Comparison of ENCODE assay signal across 20 cellular contexts in the genomic region with DNA sequence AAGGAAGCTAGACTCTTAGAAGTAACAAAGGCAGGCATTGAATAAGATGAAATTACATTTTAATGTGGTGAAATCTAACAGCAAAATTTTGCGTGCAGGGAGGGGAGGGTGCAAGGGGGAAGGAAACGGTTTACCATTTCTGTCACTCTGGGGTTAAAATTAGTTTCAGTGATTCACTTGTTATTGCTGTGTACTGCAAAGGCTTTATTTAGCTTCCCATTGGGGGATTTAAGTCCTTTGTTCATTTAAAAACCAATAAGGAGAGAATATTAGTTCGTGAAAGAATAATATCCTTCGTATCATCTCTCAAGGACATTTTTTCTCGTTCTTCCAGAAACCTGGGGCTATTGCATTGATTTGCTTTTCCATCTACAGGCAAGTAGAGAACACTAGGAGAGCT.
"Had no signal": no experiment of that assay in that cellular context is flagged by ENCODE, and none has a peak within 500 bp of the region (broad histone marks: within the 10 kb centered on the region; RNA-seq: fewer than 3 reads in every experiment).

No MANE protein-coding gene starts in this region.

- H3K27ac Mint-ChIP-seq: activated CD4-positive, alpha-beta T cell treated with anti-CD3 and anti-CD28 coated beads for 36 hours; activated CD8-positive, alpha-beta T cell treated with anti-CD3 and anti-CD28 coated beads for 36 hours; activated naive CD4-positive, alpha-beta T cell treated with anti-CD3 and anti-CD28 coated beads, Interleukin-2, amount 50 U/mL, for 24 hours; memory B cell; natural killer cell treated with Interleukin-12 subunit alpha and Interleukin-12 subunit beta and Interleukin-15 and Interleukin-18, amount 100 ng/mL, for 72 hours; stimulated activated effector memory CD8-positive, alpha-beta T cell treated with anti-CD3 and anti-CD28 coated beads, Interleukin-12 subunit alpha, Interleukin-12 subunit beta, amount 100 ng/mL, for 72 hours had no signal

- H3K4me1 Mint-ChIP-seq: activated CD4-positive, alpha-beta T cell treated with anti-CD3 and anti-CD28 coated beads for 36 hours; activated naive CD4-positive, alpha-beta T cell treated with anti-CD3 and anti-CD28 coated beads, Interleukin-2, amount 50 U/mL, for 24 hours; central memory CD8-positive, alpha-beta T cell; memory B cell; stimulated activated effector memory CD8-positive, alpha-beta T cell treated with anti-CD3 and anti-CD28 coated beads, Interleukin-12 subunit alpha, Interleukin-12 subunit beta, amount 100 ng/mL, for 72 hours had no signal

- ATAC-seq: activated CD4-positive, alpha-beta T cell treated with anti-CD3 and anti-CD28 coated beads for 36 hours; activated CD8-positive, alpha-beta T cell treated with anti-CD3 and anti-CD28 coated beads for 36 hours; body of pancreas; natural killer cell treated with Interleukin-12 subunit alpha and Interleukin-12 subunit beta and Interleukin-15 and Interleukin-18, amount 100 ng/mL, for 72 hours; stimulated activated effector memory CD8-positive, alpha-beta T cell treated with anti-CD3 and anti-CD28 coated beads, Interleukin-12 subunit alpha, Interleukin-12 subunit beta, amount 100 ng/mL, for 72 hours had no signal

- H3K27me3 ChIP-seq: body of pancreas, esophagus muscularis mucosa, left lung, sigmoid colon, uterus had no signal

- H3K36me3 Mint-ChIP-seq: activated naive CD4-positive, alpha-beta T cell treated with anti-CD3 and anti-CD28 coated beads, Interleukin-2, amount 50 U/mL, for 24 hours; memory B cell; natural killer cell treated with Interleukin-12 subunit alpha and Interleukin-12 subunit beta and Interleukin-15 and Interleukin-18, amount 100 ng/mL, for 72 hours; stimulated activated effector memory CD8-positive, alpha-beta T cell treated with anti-CD3 and anti-CD28 coated beads, Interleukin-12 subunit alpha, Interleukin-12 subunit beta, amount 100 ng/mL, for 72 hours had no signal

- H3K9me3 ChIP-seq: body of pancreas, esophagus muscularis mucosa, left lung, sigmoid colon, uterus had no signal

- H3K4me3 Mint-ChIP-seq: activated CD4-positive, alpha-beta T cell treated with anti-CD3 and anti-CD28 coated beads for 36 hours; activated CD8-positive, alpha-beta T cell treated with anti-CD3 and anti-CD28 coated beads for 36 hours; activated naive CD4-positive, alpha-beta T cell treated with anti-CD3 and anti-CD28 coated beads, Interleukin-2, amount 50 U/mL, for 24 hours; central memory CD8-positive, alpha-beta T cell; memory B cell; natural killer cell treated with Interleukin-12 subunit alpha and Interleukin-12 subunit beta and Interleukin-15 and Interleukin-18, amount 100 ng/mL, for 72 hours; stimulated activated effector memory CD8-positive, alpha-beta T cell treated with anti-CD3 and anti-CD28 coated beads, Interleukin-12 subunit alpha, Interleukin-12 subunit beta, amount 100 ng/mL, for 72 hours had no signal

- H3K36me3 ChIP-seq: esophagus muscularis mucosa, left lung, sigmoid colon, uterus had no signal

- H3K4me3 ChIP-seq: body of pancreas, coronary artery, esophagus muscularis mucosa, left lung, sigmoid colon, uterus had no signal

- H3K4me1 ChIP-seq: body of pancreas, esophagus muscularis mucosa, left lung, sigmoid colon, uterus had no signal

- H3K9me3 Mint-ChIP-seq: activated CD8-positive, alpha-beta T cell treated with anti-CD3 and anti-CD28 coated beads for 36 hours; activated naive CD4-positive, alpha-beta T cell treated with anti-CD3 and anti-CD28 coated beads, Interleukin-2, amount 50 U/mL, for 24 hours; central memory CD8-positive, alpha-beta T cell; memory B cell had no signal

- DNase-seq: activated CD4-positive, alpha-beta T cell treated with anti-CD3 and anti-CD28 coated beads for 36 hours; activated CD8-positive, alpha-beta memory T cell treated with anti-CD3 and anti-CD28 coated beads, Interleukin-2, amount 50 U/mL, for 4 hours; activated CD8-positive, alpha-beta T cell treated with anti-CD3 and anti-CD28 coated beads for 36 hours; activated effector memory CD4-positive, alpha-beta T cell treated with anti-CD3 and anti-CD28 coated beads, Interleukin-2, amount 50 U/mL, for 16 hours; activated T-cell treated with anti-CD3 and anti-CD28 coated beads, Interleukin-2, amount 50 U/mL, for 48 hours; body of pancreas; effector CD4-positive, alpha-beta T cell; glutamatergic neuron; hypothalamus; kidney; left lung; sigmoid colon; uterus had no signal

- H3K27ac ChIP-seq: body of pancreas, coronary artery, esophagus muscularis mucosa, left lung, sigmoid colon, uterus had no signal

- H3K27me3 Mint-ChIP-seq: activated naive CD4-positive, alpha-beta T cell treated with anti-CD3 and anti-CD28 coated beads, Interleukin-2, amount 50 U/mL, for 24 hours; central memory CD8-positive, alpha-beta T cell; natural killer cell treated with Interleukin-12 subunit alpha and Interleukin-12 subunit beta and Interleukin-15 and Interleukin-18, amount 100 ng/mL, for 72 hours had no signal
